Comparison of ENCODE assay signal across 1 cellular context in genomic region chr6:33724281-33725023, GRCh38.
TF ChIP-seq lines count a peak whose summit lies in the region.

No MANE protein-coding gene starts in this region.

TF ChIP-seq in GM23338, 12 proteins besides CTCF, POLR2A, EP300 and RAD21:
- TF ChIP-seq ZNF462 (CRISPR knock-in tag; IDR thresholded peaks at IDR 0.05) (no peak), EZH2phosphoT487 (IDR thresholded peaks at IDR 0.05; ENCODE audit: unreplicated experiment) (no peak), REST (IDR thresholded peaks at IDR 0.05; ENCODE audit: unreplicated experiment) (no peak), ZNF114 (CRISPR knock-in tag; IDR thresholded peaks at IDR 0.05) (no peak), POLR2AphosphoS5 (IDR thresholded peaks at IDR 0.05; ENCODE audit: low read depth) (no peak), STAT1 (IDR thresholded peaks at IDR 0.05; ENCODE audit: unreplicated experiment) (no peak), EZH2 (IDR thresholded peaks at IDR 0.05; ENCODE audit: low read depth, unreplicated experiment) (no peak), JUNB (IDR thresholded peaks at IDR 0.05; ENCODE audit: unreplicated experiment) (no peak)
TF ChIP-seq in GM23338: peak in this region for 0.
